Comparison of ENCODE assay signal across 2 cellular contexts in the genomic region with DNA sequence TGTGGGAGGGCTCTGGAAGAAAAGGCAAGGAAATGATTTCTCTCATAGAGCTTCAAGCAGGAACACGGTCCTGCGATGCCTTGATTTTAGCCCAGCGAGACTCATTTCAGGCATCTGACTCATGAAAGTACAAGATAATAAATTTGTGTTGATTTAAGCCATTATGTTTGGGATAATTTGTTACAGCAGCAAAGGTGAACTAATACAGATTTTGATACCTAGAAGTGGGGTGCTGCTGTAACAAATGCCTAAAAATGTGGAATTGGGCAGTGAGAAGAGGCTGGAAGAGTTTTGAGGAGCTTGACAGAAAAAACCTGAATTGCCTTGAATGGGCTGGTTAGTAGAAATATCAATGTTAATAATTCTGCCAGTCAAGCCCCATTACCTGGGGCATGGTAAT.
TF ChIP-seq lines count a peak whose summit lies in the region.

No MANE protein-coding gene starts in this region.

TF ChIP-seq in HepG2, 621 proteins besides CTCF, POLR2A, EP300 and RAD21:
- TF ChIP-seq, protein P1, sequence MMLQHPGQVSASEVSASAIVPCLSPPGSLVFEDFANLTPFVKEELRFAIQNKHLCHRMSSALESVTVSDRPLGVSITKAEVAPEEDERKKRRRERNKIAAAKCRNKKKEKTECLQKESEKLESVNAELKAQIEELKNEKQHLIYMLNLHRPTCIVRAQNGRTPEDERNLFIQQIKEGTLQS (CRISPR knock-in tag; IDR thresholded peaks at IDR 0.05), result no peak
- TF ChIP-seq KLF13 (CRISPR knock-in tag; IDR thresholded peaks at IDR 0.05) (no peak), RXRB (CRISPR knock-in tag; IDR thresholded peaks at IDR 0.05; ENCODE audit: borderline replicate concordance) (no peak), ZNF12 (CRISPR knock-in tag; IDR thresholded peaks at IDR 0.05) (peak; percentile 92), ZSCAN9 (CRISPR knock-in tag; IDR thresholded peaks at IDR 0.05; ENCODE audit: borderline replicate concordance) (no peak), MIXL1 (CRISPR knock-in tag; IDR thresholded peaks at IDR 0.05) (no peak)
- TF ChIP-seq, protein P2, sequence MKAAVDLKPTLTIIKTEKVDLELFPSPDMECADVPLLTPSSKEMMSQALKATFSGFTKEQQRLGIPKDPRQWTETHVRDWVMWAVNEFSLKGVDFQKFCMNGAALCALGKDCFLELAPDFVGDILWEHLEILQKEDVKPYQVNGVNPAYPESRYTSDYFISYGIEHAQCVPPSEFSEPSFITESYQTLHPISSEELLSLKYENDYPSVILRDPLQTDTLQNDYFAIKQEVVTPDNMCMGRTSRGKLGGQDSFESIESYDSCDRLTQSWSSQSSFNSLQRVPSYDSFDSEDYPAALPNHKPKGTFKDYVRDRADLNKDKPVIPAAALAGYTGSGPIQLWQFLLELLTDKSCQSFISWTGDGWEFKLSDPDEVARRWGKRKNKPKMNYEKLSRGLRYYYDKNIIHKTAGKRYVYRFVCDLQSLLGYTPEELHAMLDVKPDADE (CRISPR knock-in tag; IDR thresholded peaks at IDR 0.05), result no peak

TF ChIP-seq in K562, 482 proteins besides CTCF, POLR2A, EP300 and RAD21:
- TF ChIP-seq, protein P3, sequence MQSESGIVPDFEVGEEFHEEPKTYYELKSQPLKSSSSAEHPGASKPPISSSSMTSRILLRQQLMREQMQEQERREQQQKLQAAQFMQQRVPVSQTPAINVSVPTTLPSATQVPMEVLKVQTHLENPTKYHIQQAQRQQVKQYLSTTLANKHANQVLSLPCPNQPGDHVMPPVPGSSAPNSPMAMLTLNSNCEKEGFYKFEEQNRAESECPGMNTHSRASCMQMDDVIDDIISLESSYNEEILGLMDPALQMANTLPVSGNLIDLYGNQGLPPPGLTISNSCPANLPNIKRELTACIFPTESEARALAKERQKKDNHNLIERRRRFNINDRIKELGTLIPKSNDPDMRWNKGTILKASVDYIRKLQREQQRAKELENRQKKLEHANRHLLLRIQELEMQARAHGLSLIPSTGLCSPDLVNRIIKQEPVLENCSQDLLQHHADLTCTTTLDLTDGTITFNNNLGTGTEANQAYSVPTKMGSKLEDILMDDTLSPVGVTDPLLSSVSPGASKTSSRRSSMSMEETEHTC (IDR thresholded peaks at IDR 0.05), result no peak
- TF ChIP-seq ZNF12 (CRISPR knock-in tag; IDR thresholded peaks at IDR 0.05), result peak; percentile 92
